15 cellular contexts compared by ENCODE assay signal in genomic region chr2:81206216-81206615, GRCh38.
DNase-seq lines count a peak whose midpoint lies in the region; ATAC-seq, FAIRE-seq and TF ChIP-seq lines count a peak whose summit lies in the region.
"Had no signal": no experiment of that assay in that cellular context is flagged by ENCODE, and none has a peak within 500 bp of the region (broad histone marks: within the 10 kb centered on the region; RNA-seq: fewer than 3 reads in every experiment).

No MANE protein-coding gene starts in this region.

- no peak for TF ChIP-seq CTCF in GM12878 (IDR thresholded peaks at IDR 0.05 in 2 of 3, conservative IDR thresholded peaks at IDR 0.05 in 1 of 3; ENCODE audit: control insufficient read depth in 2 of 3, extremely low read depth in 1 of 3, insufficient read depth in 1 of 3, low read depth in 3 of 3, low read length in 3 of 3)

- POLR2A ChIA-PET in GM12878 (lab: Charles Lee) = no interaction called here

- WGBS in GM12878 (ENCODE audit: insufficient coverage, insufficient replicate concordance, low lambda C conversion rate, missing lambda C conversion rate) = 22% methylated on average over 5 of the region's 5 CpGs

- no peak overlapping the region for H3K27ac ChIP-seq in GM12878 (ENCODE audit: control insufficient read depth, insufficient read depth)
- H3K27ac ChIP-seq: BLaER1 had no signal

- no peak overlapping the region for H2AFZ ChIP-seq in GM12878 (ENCODE audit: control insufficient read depth, low read depth, low read length)

- no peak overlapping the region for H3K4me2 ChIP-seq in GM12878 (ENCODE audit: control insufficient read depth, insufficient read depth)
- H3K4me2 ChIP-seq: BLaER1 had no signal

- ATAC-seq in GM12878 = peak; percentile 90
- ATAC-seq in HG03460 (IDR thresholded peaks at IDR 0.05; ENCODE audit: unreplicated experiment) = no peak
- ATAC-seq in GM19328 (IDR thresholded peaks at IDR 0.05; ENCODE audit: unreplicated experiment) = no peak
- ATAC-seq: HCT116 had no signal

- intact Hi-C loops in GM12878 (cut with micrococcal nuclease; ENCODE audit: unreplicated experiment) = no loop called here

- H3K36me3 ChIP-seq in GM12878 (ENCODE audit: control insufficient read depth in 2 of 2, insufficient read depth in 2 of 2, low read length in 1 of 2) = no peaks in the 10 kb centered on the region
- H3K36me3 ChIP-seq: BLaER1 had no signal

- SMC1A ChIA-PET in GM12878 (lab: Charles Lee; ENCODE audit: uncharacterized antibody, unreplicated experiment) = no interaction called here

- CTCF ChIA-PET in GM12878 (lab: Yijun Ruan, JAX) = no interaction called here

- RAD21 ChIA-PET in GM12878 (lab: Charles Lee; ENCODE audit: unreplicated experiment) = no interaction called here

- H3K27me3 ChIP-seq in GM12878 (replicated peaks in 1 of 2; ENCODE audit: control insufficient read depth in 2 of 2, insufficient read depth in 2 of 2, low read length in 1 of 2) = no peaks in the 10 kb centered on the region
- H3K27me3 ChIP-seq: BLaER1 had no signal

- no peaks in the 10 kb centered on the region for H3K9me3 ChIP-seq in GM12878 (replicated peaks; ENCODE audit: control insufficient read depth, insufficient read depth, low read length)
- H3K9me3 ChIP-seq: BLaER1 had no signal

- no peak for TF ChIP-seq POLR2A in GM12878 (IDR thresholded peaks at IDR 0.05; ENCODE audit: low read depth, low read length)

- no peak for TF ChIP-seq EP300 in GM12878 (IDR thresholded peaks at IDR 0.05; ENCODE audit: borderline replicate concordance in 1 of 2, control insufficient read depth in 1 of 2, low read depth in 2 of 2, low read length in 2 of 2)

- H3K9ac ChIP-seq in GM12878 (ENCODE audit: control insufficient read depth, insufficient read depth, low read length) = no peak overlapping the region
- H3K9ac ChIP-seq: BLaER1 had no signal

- no TSS peak for BruUV-seq in GM12878 (replicated peaks; lab: Mats Ljungman, UMichigan)

- no peak overlapping the region for H3K4me3 ChIP-seq in GM12878
- H3K4me3 ChIP-seq: BLaER1 had no signal

- no peaks in the 10 kb centered on the region for H3K4me1 ChIP-seq in GM12878 (ENCODE audit: control insufficient read depth, insufficient read depth, low read length)
- H3K4me1 ChIP-seq: BLaER1 had no signal

- no peak for FAIRE-seq in GM12878 (lab: Jason Lieb, UNC)
- FAIRE-seq: H54 had no signal

- no peaks in the 10 kb centered on the region for H4K20me1 ChIP-seq in GM12878 (ENCODE audit: control insufficient read depth, insufficient read depth)
- H4K20me1 ChIP-seq: BLaER1 had no signal

- in situ Hi-C loops in GM12878 (cut with MboI) = no loop called here

- no peak for TF ChIP-seq RAD21 in GM12878 (IDR thresholded peaks at IDR 0.05; ENCODE audit: insufficient read depth, low read depth, low read length)

- DNase-seq in NCI-H748 (lab: John Stamatoyannopoulos, UW; ENCODE audit: unreplicated experiment) (peak; percentile 22), NCI-H748 treated with DMSO at 0.1 percent for 48 hours (lab: John Stamatoyannopoulos, UW) (no peak), GM12878 (ENCODE audit: low read depth, low spot score) (no peak), kidney tubule cell (ENCODE audit: low spot score) (peak; percentile 51), ecto neural progenitor cell (ENCODE audit: low spot score) (no peak)
- DNase-seq: 8988T; CD4-positive, alpha-beta memory T cell; GDM1; HFFc6; KG1 had no signal

- no peaks in the 10 kb centered on the region for H3K79me2 ChIP-seq in GM12878 (ENCODE audit: control insufficient read depth, insufficient read depth, low read length)

TF ChIP-seq in GM12878, 131 proteins besides CTCF, POLR2A, EP300 and RAD21:
- TF ChIP-seq IKZF1 (conservative IDR thresholded peaks at IDR 0.05) = peak; percentile 51; the same call in 1 of the 2 replicates
- TF ChIP-seq SP1 (IDR thresholded peaks at IDR 0.05; ENCODE audit: low read depth, low read length) = no peak
- TF ChIP-seq PRDM15 (CRISPR knock-in tag; IDR thresholded peaks at IDR 0.05) = no peak

Comparison
In these comparisons a context has a peak if more than half of its experiments do, and no peak if none do; other contexts are left out.
1. DNase-seq: peak in NCI-H748 (single experiment) and kidney tubule cell (single experiment); none in NCI-H748 treated with DMSO at 0.1 percent for 48 hours (single experiment), GM12878 (single experiment) and ecto neural progenitor cell (single experiment).